ENCODE assay signal across 8 cellular contexts in the genomic region with DNA sequence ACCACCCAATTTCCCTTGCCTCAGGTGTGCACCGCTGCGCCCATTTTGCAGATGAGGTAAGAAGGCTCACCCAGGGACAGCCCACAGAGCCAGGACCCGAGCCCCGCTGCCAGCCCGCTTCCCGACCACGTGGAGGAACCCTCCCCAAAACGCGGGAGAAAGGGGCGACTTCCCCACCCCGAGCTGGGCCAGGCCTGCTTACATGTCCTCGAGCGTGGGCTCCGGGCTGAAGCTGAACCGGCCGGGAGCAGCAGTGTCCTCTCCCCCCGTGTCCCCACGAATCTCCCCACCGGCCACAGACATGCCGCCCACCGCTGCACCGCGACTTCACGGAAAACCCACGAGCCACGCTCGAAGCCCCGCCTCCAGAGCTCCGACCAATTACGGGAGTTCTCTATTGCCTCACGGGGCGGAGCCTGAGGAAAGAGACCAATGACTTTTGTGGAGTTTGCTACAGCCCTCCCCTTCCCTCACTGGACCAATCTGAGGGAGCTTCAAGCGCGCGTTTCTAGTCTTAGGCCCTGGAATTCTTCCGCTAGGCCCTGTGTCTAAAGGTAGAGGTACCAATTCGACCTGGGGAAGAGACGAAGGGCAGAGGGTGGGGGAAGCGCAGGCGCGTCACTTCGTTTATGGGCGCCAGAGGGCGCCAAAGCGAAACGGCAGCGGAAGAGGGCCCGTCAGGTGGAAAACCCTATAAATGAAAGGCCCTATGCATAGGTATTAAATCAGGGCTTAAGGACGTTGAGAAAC. TPM values are rescaled to one million over a fixed set of nuclear protein-coding genes. Genes with fewer than 3 reads are reported as not detected.
A peak's percentile ranks its signal among the peaks of the same experiment; 100 is the strongest.
DNase-seq lines count a peak whose midpoint lies in the region; ATAC-seq, FAIRE-seq and TF ChIP-seq lines count a peak whose summit lies in the region.

DCTPP1 (minus strand) TSS at position 353 of the 750 bp plus-strand sequence; CDS start at position 303, 50 bp downstream.

- peak; percentile 94 for FAIRE-seq in kidney (lab: Jason Lieb, UNC)

- H3K9ac ChIP-seq in kidney (ENCODE audit: low read length in 2 of 2), result peak within 1 kb of the TSS; percentile 64 to 69

- TF ChIP-seq CTCF in kidney (IDR thresholded peaks at IDR 0.05; ENCODE audit: borderline replicate concordance, extremely low read depth, insufficient read depth), result peak; percentile 85

- no peaks in the 10 kb centered on the region for H3K9me3 ChIP-seq in kidney (ENCODE audit: control insufficient read depth in 1 of 2, low read length in 2 of 2)

- H3K4me3 ChIP-seq in kidney (ENCODE audit: low read length in 2 of 2), result peak within 1 kb of the TSS; percentile 70 to 74

- peak within 1 kb of the TSS; percentile 51 to 68 for H3K27ac ChIP-seq in kidney (ENCODE audit: low read depth in 2 of 2, low read length in 2 of 2)

- peaks cover 0 to 3% of the 10 kb centered on the region in 2 donors for H3K36me3 ChIP-seq in kidney (ENCODE audit: control insufficient read depth in 1 of 2, insufficient read depth in 2 of 2, low read length in 2 of 2)

- peaks cover 12 to 15% of the 10 kb centered on the region in 2 donors for H3K4me1 ChIP-seq in kidney (ENCODE audit: control insufficient read depth in 1 of 2, insufficient read depth in 1 of 2, low read depth in 1 of 2, low read length in 2 of 2)

- intact Hi-C loops in kidney (cut with DNase I), result no loop called here

- DNase-seq in AML-193 (lab: John Stamatoyannopoulos, UW) (peak; percentile 99), NCI-H446 (lab: John Stamatoyannopoulos, UW) (peak; percentile 95 to 98), cerebellar nuclear complex (lab: John Stamatoyannopoulos, UW) (peak; percentile 97), kidney (peak; percentile 97)
- peak; percentile 99 for DNase-seq in stimulated activated CD4-positive, alpha-beta T cell treated with anti-CD3 and anti-CD28 coated beads, Interleukin-15, amount 100 ng/mL, for 24 hours

- ATAC-seq in GM19035 (IDR thresholded peaks at IDR 0.05; ENCODE audit: unreplicated experiment), result peak; percentile 95
- peak; percentile 96 for ATAC-seq in HG03354 (IDR thresholded peaks at IDR 0.05; ENCODE audit: poor library complexity, severe bottlenecking, unreplicated experiment)
- peak; percentile 96 to 97 for ATAC-seq in activated CD4-positive, CD25-positive, alpha-beta regulatory T cell treated with anti-CD3 and anti-CD28 coated beads, Interleukin-2, amount 50 U/mL, for 24 hours

RNA-seq across cellular contexts. Expression of gene DCTPP1, which starts in this region (rescaled TPM):
- 39.1 TPM for total RNA-seq in kidney
- polyA plus RNA-seq in kidney (ENCODE audit: insufficient read depth, low read depth, low replicate concordance), result 64.7 TPM

Comparison
In these comparisons a context has a peak if more than half of its experiments do, and no peak if none do; other contexts are left out.
1. Peak in every context shown above with its lines: DNase-seq, ATAC-seq, H3K4me3 ChIP-seq and H3K27ac ChIP-seq.